ENCODE assay signal across 8 cellular contexts in the genomic region with DNA sequence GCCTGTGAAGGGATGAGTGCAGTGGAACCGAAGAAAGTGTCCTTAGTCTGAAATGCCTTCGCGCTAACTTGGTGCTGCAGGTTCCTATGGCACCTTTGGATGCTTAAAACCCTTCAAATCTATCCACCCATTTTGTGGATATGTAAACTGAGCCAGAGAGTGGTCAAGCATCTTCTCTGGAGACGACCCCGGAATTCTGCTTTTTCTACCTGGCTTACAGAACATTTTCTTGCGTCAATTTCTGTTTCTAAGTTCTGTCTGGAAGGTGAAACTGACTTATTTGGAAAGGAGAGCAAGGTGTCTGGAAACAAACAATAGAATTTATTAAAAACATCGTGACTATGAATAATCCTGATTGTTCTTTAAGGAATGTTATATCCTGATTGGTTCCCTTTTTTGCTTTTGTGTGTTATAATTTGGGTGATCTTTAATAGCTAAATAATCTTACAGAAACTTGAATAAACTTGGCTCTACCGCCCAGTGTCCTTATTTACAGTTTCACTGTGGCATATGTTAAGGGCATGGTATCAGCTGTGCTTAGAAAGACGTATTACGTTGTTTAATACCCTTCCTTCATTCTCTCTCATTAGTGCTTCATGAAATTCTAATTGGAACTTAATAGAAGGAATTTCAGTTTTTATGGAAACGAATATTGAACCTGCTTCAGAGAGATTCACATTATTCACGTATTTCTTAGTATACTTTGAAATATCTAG. TPM values are rescaled to one million over a fixed set of nuclear protein-coding genes. Genes with fewer than 3 reads are reported as not detected.
DNase-seq lines count a peak whose midpoint lies in the region; ATAC-seq and TF ChIP-seq lines count a peak whose summit lies in the region.
"Not testable (repeated sequence)": the region's sequence is repeated elsewhere in the genome, so short reads cannot be mapped to it uniquely, and the experiment has no call there.

No MANE protein-coding gene starts in this region.

- TF ChIP-seq CTCF in GM06990 (IDR thresholded peaks at IDR 0.05; ENCODE audit: insufficient read depth, low read length, poor library complexity, severe bottlenecking); astrocyte of the spinal cord (IDR thresholded peaks at IDR 0.05; ENCODE audit: low read depth, low read length); fibroblast of lung (conservative IDR thresholded peaks at IDR 0.05 in 1 of 2, IDR thresholded peaks at IDR 0.05 in 1 of 2; ENCODE audit: low read depth in 1 of 2, low read length in 2 of 2); lung (IDR thresholded peaks at IDR 0.05; ENCODE audit: control extremely low read depth, extremely low read depth); vagina (IDR thresholded peaks at IDR 0.05): not testable (repeated sequence)

- H3K36me3 Mint-ChIP-seq in T-helper 2 cell treated with Interferon-gamma antibody and Interleukin-4, amounts not matched to agents 5 μg/mL and 100 μg/mL, for 36 hours (ENCODE audit: low read depth): peaks cover 28% of the 10 kb centered on the region

- not testable (repeated sequence) for H3K9me3 ChIP-seq in MG63; fibroblast of lung (ENCODE audit: control insufficient read depth, insufficient read depth, low read depth, low read length); lung (ENCODE audit: control insufficient read depth in 2 of 2, insufficient read depth in 1 of 2, low read length in 1 of 2); vagina

- in situ Hi-C loops in astrocyte of the spinal cord (cut with HindIII; ENCODE audit: low sequenced_read_pairs): not testable (repeated sequence)

- H3K4me2 ChIP-seq in fibroblast of lung (ENCODE audit: extremely low read depth, insufficient read depth, low read length): peak overlapping the region; percentile 71

- not testable (repeated sequence) for H2AFZ ChIP-seq in fibroblast of lung (ENCODE audit: low read length)

- H3K27ac Mint-ChIP-seq in T-helper 2 cell treated with Interferon-gamma antibody and Interleukin-4, amounts not matched to agents 5 μg/mL and 100 μg/mL, for 36 hours: peak overlapping the region; percentile 68

- H3K4me3 ChIP-seq in GM06990 (replicated peaks; ENCODE audit: low read depth, low read length) (peak overlapping the region; percentile 62), MG63 (peak overlapping the region; percentile 59), astrocyte of the spinal cord (ENCODE audit: low read depth, low read length) (peak overlapping the region; percentile 60), fibroblast of lung (replicated peaks in 1 of 4; ENCODE audit: control extremely low read depth in 1 of 4, insufficient read depth in 1 of 4, low read depth in 3 of 4, low read length in 4 of 4) (peak overlapping the region; percentile 41 to 92 (median 52)), lung (peak overlapping the region; percentile 31), vagina (peak overlapping the region; percentile 32 to 33)

- peak overlapping the region; percentile 91 for H3K4me3 Mint-ChIP-seq in T-helper 2 cell treated with Interferon-gamma antibody and Interleukin-4, amounts not matched to agents 5 μg/mL and 100 μg/mL, for 36 hours

- H3K4me1 Mint-ChIP-seq in T-helper 2 cell treated with Interferon-gamma antibody and Interleukin-4, amounts not matched to agents 5 μg/mL and 100 μg/mL, for 36 hours (ENCODE audit: low read depth): peaks cover 17% of the 10 kb centered on the region

- H3K27ac ChIP-seq in fibroblast of lung (ENCODE audit: insufficient read depth, low read length); lung (ENCODE audit: low read depth in 1 of 2, low read length in 1 of 2); vagina: not testable (repeated sequence)

- not testable (repeated sequence) for H3K36me3 ChIP-seq in GM06990 (ENCODE audit: control insufficient read depth, insufficient read depth, low read length); fibroblast of lung (ENCODE audit: control insufficient read depth, insufficient read depth, low read length); lung (ENCODE audit: control insufficient read depth in 2 of 2, insufficient read depth in 2 of 2, low read length in 2 of 2); vagina
- peaks cover 21% of the 10 kb centered on the region for H3K36me3 ChIP-seq in MG63

- not testable (repeated sequence) for H3K9me3 Mint-ChIP-seq in T-helper 2 cell treated with Interferon-gamma antibody and Interleukin-4, amounts not matched to agents 5 μg/mL and 100 μg/mL, for 36 hours

- not testable (repeated sequence) for H3K27me3 Mint-ChIP-seq in T-helper 2 cell treated with Interferon-gamma antibody and Interleukin-4, amounts not matched to agents 5 μg/mL and 100 μg/mL, for 36 hours (ENCODE audit: low read depth)

- peaks cover 37% of the 10 kb centered on the region for H3K79me2 ChIP-seq in fibroblast of lung (ENCODE audit: control insufficient read depth, insufficient read depth, low read length)

- not testable (repeated sequence) for H3K27me3 ChIP-seq in GM06990 (replicated peaks; ENCODE audit: control insufficient read depth, insufficient read depth, low read length); MG63; fibroblast of lung (ENCODE audit: control insufficient read depth, insufficient read depth, low read length); lung (ENCODE audit: control insufficient read depth, insufficient read depth); vagina

- WGBS in lung, 2 donors: 11 to 15% methylated on average over 9 of the region's 12 CpGs

- intact Hi-C loops in vagina (cut with DNase I): not testable (repeated sequence)

- not testable (repeated sequence) for DNase-seq in GM06990 (ENCODE audit: extremely low read depth, insufficient read length); MG63; T-helper 2 cell treated with Interferon-gamma antibody and Interleukin-4, amounts not matched to agents 5 μg/mL and 100 μg/mL, for 36 hours (ENCODE audit: low spot score); astrocyte of the spinal cord (ENCODE audit: low read depth, low spot score); fibroblast of lung (ENCODE audit: low read depth in 2 of 2); lung (ENCODE audit: low spot score); vagina (ENCODE audit: extremely low spot score in 2 of 2)
- DNase-seq in retina: peak; percentile 11

- H3K4me1 ChIP-seq in fibroblast of lung (ENCODE audit: control insufficient read depth, extremely low read depth, insufficient read depth, low read length); lung (ENCODE audit: control insufficient read depth in 2 of 2, insufficient read depth in 2 of 2, low read length in 2 of 2): not testable (repeated sequence)
- peaks cover 11% of the 10 kb centered on the region for H3K4me1 ChIP-seq in vagina

- TF ChIP-seq POLR2A in vagina (IDR thresholded peaks at IDR 0.05): not testable (repeated sequence)

- not testable (repeated sequence) for H3K9ac ChIP-seq in fibroblast of lung (ENCODE audit: insufficient read depth, low read length)

- not testable (repeated sequence) for ATAC-seq in lung (ENCODE audit: insufficient read depth, low FRiP score)

- not testable (repeated sequence) for H4K20me1 ChIP-seq in fibroblast of lung (ENCODE audit: control insufficient read depth, extremely low read depth, insufficient read depth, low read length)

RNA-seq across cellular contexts. Expression of a gene that starts 1.3 kb away (rescaled TPM):
- 39.4 and 72.1 TPM in 2 replicates for total RNA-seq in MG63 (2014; rRNA removed; shearing (Covaris generic); ENCODE audit: low replicate concordance)
- total RNA-seq in fibroblast of lung: 18.7 and 26.1 TPM in 2 replicates
- 26.4 and 30.3 TPM in 2 replicates for polyA plus RNA-seq in fibroblast of lung
- 15.8 and 18.8 TPM in 2 replicates for polyA plus RNA-seq in fibroblast of lung (2012)
- 1.1 and 1.5 TPM in 2 replicates for polyA minus RNA-seq in fibroblast of lung (ENCODE audit: low replicate concordance)
- 10 to 100 TPM; 17.4 to 44.7 TPM for total RNA-seq in lung
- polyA plus RNA-seq in lung: 10 to 100 TPM; 11.6 to 15.1 TPM
- total RNA-seq in vagina: 14.7 TPM

RNA-seq across cellular contexts. Expression of a gene that starts 36.6 kb away (rescaled TPM):
- total RNA-seq in MG63 (2014; rRNA removed; shearing (Covaris generic); ENCODE audit: low replicate concordance): 106 and 146 TPM in 2 replicates
- total RNA-seq in fibroblast of lung: 23.3 and 24.4 TPM in 2 replicates
- 33.5 and 38.8 TPM in 2 replicates for polyA plus RNA-seq in fibroblast of lung
- 59.5 and 65.0 TPM in 2 replicates for polyA plus RNA-seq in fibroblast of lung (2012)
- 1.1 and 3.1 TPM in 2 replicates for polyA minus RNA-seq in fibroblast of lung (ENCODE audit: low replicate concordance)
- 10 to 100 TPM; 49.2 to 56.3 TPM for total RNA-seq in lung
- 10 to 100 TPM; 24.1 to 64.0 TPM for polyA plus RNA-seq in lung
- 28.5 TPM for total RNA-seq in vagina
